In the genomic region with DNA sequence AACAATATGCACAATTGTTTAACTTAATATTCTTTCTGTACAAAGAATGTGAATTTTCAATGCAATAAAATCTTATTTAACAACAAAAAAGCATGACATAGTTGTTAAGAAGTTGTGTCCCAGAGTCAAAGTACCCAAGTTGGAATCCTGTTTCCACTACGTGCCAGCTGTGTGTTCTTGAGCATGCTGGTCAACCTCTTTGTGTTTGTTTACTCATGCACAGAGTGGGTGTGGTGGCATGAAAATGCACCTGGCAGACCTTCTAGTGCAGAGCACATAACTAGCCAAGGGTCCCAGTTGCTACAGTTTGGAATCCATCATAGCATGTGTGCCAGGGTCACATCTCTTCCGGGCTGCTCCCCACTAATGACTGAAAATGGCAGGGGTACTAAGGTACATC, we compare ENCODE assay signal across 19 cellular contexts.
"Had no signal": no experiment of that assay in that cellular context is flagged by ENCODE, and none has a peak within 500 bp of the region (broad histone marks: within the 10 kb centered on the region; RNA-seq: fewer than 3 reads in every experiment).

No MANE protein-coding gene starts in this region.

- ATAC-seq: gastrocnemius medialis; left lobe of liver; natural killer cell; psoas muscle; right cardiac atrium; stimulated activated naive B cell treated with anti-CD40 and anti-IgM and Interleukin-4, amounts not matched to agents 10 μg/mL and 1 μg/mL and 100 μg/mL, for 72 hours had no signal

- H3K36me3 ChIP-seq: gastrocnemius medialis, ovary, sigmoid colon, suprapubic skin, transverse colon, vagina had no signal

- H3K9me3 ChIP-seq: gastrocnemius medialis, ovary, psoas muscle, sigmoid colon, suprapubic skin, transverse colon, vagina had no signal

- DNase-seq: dorsolateral prefrontal cortex; effector CD4-positive, alpha-beta T cell; foreskin fibroblast; gastrocnemius medialis; head of caudate nucleus; kidney; natural killer cell; occipital lobe; ovary; posterior cingulate gyrus; psoas muscle; right cardiac atrium; sigmoid colon; stimulated activated naive B cell treated with anti-CD40 and anti-IgM and Interleukin-4, amounts not matched to agents 10 μg/mL and 1 μg/mL and 100 μg/mL, for 72 hours; transverse colon had no signal

- H3K27ac ChIP-seq: dorsolateral prefrontal cortex, gastrocnemius medialis, ovary, psoas muscle, sigmoid colon, suprapubic skin, transverse colon, vagina had no signal

- H3K4me1 ChIP-seq: gastrocnemius medialis, psoas muscle, sigmoid colon, suprapubic skin, transverse colon, vagina had no signal

- H3K4me3 ChIP-seq: dorsolateral prefrontal cortex, gastrocnemius medialis, lung, ovary, psoas muscle, sigmoid colon, suprapubic skin, transverse colon, vagina had no signal
